8 cellular contexts compared by ENCODE assay signal in the genomic region with DNA sequence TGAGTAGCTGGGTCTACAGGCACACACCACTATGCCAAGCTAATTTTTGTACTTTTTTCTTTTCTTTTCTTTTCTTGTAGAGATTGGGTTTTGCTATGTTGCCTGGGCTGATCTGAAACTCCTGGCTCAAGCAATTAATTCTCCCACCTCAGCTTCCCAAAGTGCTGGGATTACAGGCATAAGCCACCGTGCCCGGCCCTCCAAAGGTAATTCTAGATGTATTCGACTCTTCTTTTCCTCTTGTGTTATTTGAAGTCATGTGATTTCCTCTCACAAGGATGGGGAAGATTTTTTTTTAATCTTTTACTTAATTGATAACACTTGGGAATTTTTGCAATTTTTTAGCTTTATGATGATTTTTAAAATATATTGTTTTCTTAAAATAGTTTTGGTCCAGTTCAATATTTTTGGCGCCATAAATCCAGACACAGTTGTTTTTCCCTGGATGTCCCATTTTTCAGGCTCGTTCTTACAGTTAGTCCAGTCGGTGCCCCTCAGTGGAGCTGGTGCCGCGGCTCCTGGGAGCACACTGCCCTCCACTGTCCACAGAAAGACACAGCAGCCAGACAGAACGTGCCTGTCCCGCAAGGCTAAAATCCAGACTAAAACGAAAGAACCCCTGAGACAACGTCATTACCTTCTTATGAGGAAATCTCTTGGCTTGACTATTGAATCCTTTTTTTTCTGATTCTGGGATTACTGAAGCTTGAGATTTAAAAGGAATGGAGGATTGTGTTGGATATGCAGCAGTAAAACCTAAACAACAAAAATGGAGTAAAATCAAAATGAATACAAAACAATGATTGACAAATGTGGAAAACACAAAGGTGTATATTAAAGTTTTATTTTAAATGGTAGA. TPM values are rescaled to one million over a fixed set of nuclear protein-coding genes. Genes with fewer than 3 reads are reported as not detected.
A peak's percentile ranks its signal among the peaks of the same experiment; 100 is the strongest.
DNase-seq lines count a peak whose midpoint lies in the region; ATAC-seq and TF ChIP-seq lines count a peak whose summit lies in the region.

No MANE protein-coding gene starts in this region.

- in situ Hi-C loops in GM13977 (cut with MboI; ENCODE audit: low pct_unique_long_range_greater_than_20kb, low sequenced_read_pairs, unreplicated experiment), result loop anchor here (5.0 kb wide), 1 partner anchor 189 kb away; no protein-coding TSS in a partner anchor

- no peak overlapping the region for H3K4me3 ChIP-seq in LNCaP clone FGC (ENCODE audit: low read depth, low read length)
- H3K4me3 ChIP-seq in tibial nerve, result peak overlapping the region in 1 of 4 donors; percentile 16

- peak overlapping the region; percentile 65 for H3K27ac ChIP-seq in foreskin keratinocyte
- H3K27ac ChIP-seq in tibial nerve, result peak overlapping the region; percentile 24 to 84 (median 80)

- WGBS in tibial nerve, 2 donors, result 9 to 10% methylated on average over 12 of the region's 12 CpGs

- H3K27me3 ChIP-seq in foreskin keratinocyte (no peaks in the 10 kb centered on the region), tibial nerve (no peaks in the 10 kb centered on the region)

- TF ChIP-seq EP300 in tibial nerve (IDR thresholded peaks at IDR 0.05), result peak in 1 of 2 donors; percentile 46

- peak; percentile 61 for ATAC-seq in foreskin keratinocyte

- H3K9me3 ChIP-seq in tibial nerve, result no peaks in the 10 kb centered on the region

- H3K4me1 ChIP-seq in foreskin keratinocyte, result peaks cover 26% of the 10 kb centered on the region
- peaks cover 0 to 17% (median 4%) of the 10 kb centered on the region in 4 donors for H3K4me1 ChIP-seq in tibial nerve

- no peak for TF ChIP-seq POLR2A in tibial nerve (IDR thresholded peaks at IDR 0.05)

- TF ChIP-seq CTCF in GM13977 (IDR thresholded peaks at IDR 0.05; ENCODE audit: extremely low read depth, insufficient read depth, missing control alignments), result peak; percentile 96
- TF ChIP-seq CTCF in LNCaP clone FGC (IDR thresholded peaks at IDR 0.05; ENCODE audit: control insufficient read depth, extremely low read depth, insufficient read depth), result peak; percentile 79
- TF ChIP-seq CTCF in foreskin keratinocyte (conservative IDR thresholded peaks at IDR 0.05), result peak; percentile 99
- TF ChIP-seq CTCF in tibial nerve (IDR thresholded peaks at IDR 0.05), result peak; percentile 90 to 95 (median 94)

- peak; percentile 57 for DNase-seq in A172 (ENCODE audit: low spot score)
- DNase-seq in GM13977 (ENCODE audit: low spot score), result peak; percentile 63
- no peak for DNase-seq in LNCaP clone FGC (ENCODE audit: low read depth)
- DNase-seq in SK-N-DZ (ENCODE audit: low spot score), result peak; percentile 59
- DNase-seq in activated naive CD4-positive, alpha-beta T cell treated with Interleukin-2 at 50 U/mL for 16 hours, result peak; percentile 71
- DNase-seq in foreskin keratinocyte, result peak in 1 of 2 donors; percentile 53
- peak; percentile 57 for DNase-seq in non-pigmented ciliary epithelial cell (ENCODE audit: low read depth)
- peak; percentile 58 to 69 for DNase-seq in tibial nerve (ENCODE audit: low spot score in 2 of 2)

- no peaks in the 10 kb centered on the region for H3K36me3 ChIP-seq in tibial nerve

RNA-seq across cellular contexts. Expression of gene STPG1, which starts 22.4 kb away (rescaled TPM):
- 1.8 and 2.3 TPM in 2 replicates for total RNA-seq in A172 (2014; rRNA removed; shearing (Covaris generic))
- polyA plus RNA-seq in SK-N-DZ (2014; cell fraction: cytosol; rRNA removed), result 3.5 and 4.0 TPM in 2 replicates
- 0.99 and 2.4 TPM in 2 replicates for polyA plus RNA-seq in SK-N-DZ (2014; cell fraction: nucleus; rRNA removed)
- total RNA-seq in foreskin keratinocyte, result 13.2 and 16.4 TPM in 2 replicates
- 12.5 and 14.0 TPM in 2 replicates for polyA plus RNA-seq in foreskin keratinocyte
- total RNA-seq in tibial nerve, result 1 to 10 TPM; 1.5 to 5.7 (median 3.0) TPM

RNA-seq across cellular contexts. Expression of gene NIPAL3, which starts 24.4 kb away (rescaled TPM):
- 8.2 and 10.7 TPM in 2 replicates for total RNA-seq in A172 (2014; rRNA removed; shearing (Covaris generic))
- 11.7 and 12.2 TPM in 2 replicates for polyA plus RNA-seq in SK-N-DZ (2014; cell fraction: cytosol; rRNA removed)
- 4.4 and 5.4 TPM in 2 replicates for polyA plus RNA-seq in SK-N-DZ (2014; cell fraction: nucleus; rRNA removed)
- total RNA-seq in foreskin keratinocyte (42.6 and 46.6 TPM in 2 replicates), tibial nerve (10 to 100 TPM; 16.5 to 41.1 (median 30.1) TPM)
- polyA plus RNA-seq in foreskin keratinocyte, result 18.7 and 20.3 TPM in 2 replicates
